In genomic region chr11:16110862-16111261, GRCh38 we compare ENCODE assay signal across 19 cellular contexts.
"Had no signal": no experiment of that assay in that cellular context is flagged by ENCODE, and none has a peak within 500 bp of the region (broad histone marks: within the 10 kb centered on the region; RNA-seq: fewer than 3 reads in every experiment).

No MANE protein-coding gene starts in this region.

- H3K36me3 Mint-ChIP-seq: activated naive CD8-positive, alpha-beta T cell; naive thymus-derived CD8-positive, alpha-beta T cell; stimulated activated naive B cell treated with anti-CD40 and anti-IgM and Interleukin-4, amounts not matched to agents 10 μg/mL and 1 μg/mL and 100 μg/mL, for 72 hours had no signal

- H3K9me3 ChIP-seq: breast epithelium, prostate gland had no signal

- H3K27ac Mint-ChIP-seq: activated naive CD8-positive, alpha-beta T cell; naive thymus-derived CD8-positive, alpha-beta T cell; stimulated activated naive B cell treated with anti-CD40 and anti-IgM and Interleukin-4, amounts not matched to agents 10 μg/mL and 1 μg/mL and 100 μg/mL, for 72 hours had no signal

- ATAC-seq: left cardiac atrium; mucosa of descending colon; naive thymus-derived CD8-positive, alpha-beta T cell; sciatic nerve; stimulated activated naive B cell treated with anti-CD40 and anti-IgM and Interleukin-4, amounts not matched to agents 10 μg/mL and 1 μg/mL and 100 μg/mL, for 72 hours had no signal

- H3K9me3 Mint-ChIP-seq: stimulated activated naive B cell treated with anti-CD40 and anti-IgM and Interleukin-4, amounts not matched to agents 10 μg/mL and 1 μg/mL and 100 μg/mL, for 72 hours had no signal

- H3K27me3 ChIP-seq: breast epithelium, spleen, transverse colon had no signal

- H3K4me1 ChIP-seq: breast epithelium, prostate gland, spleen, transverse colon had no signal

- H3K4me3 Mint-ChIP-seq: activated naive CD8-positive, alpha-beta T cell; naive thymus-derived CD8-positive, alpha-beta T cell; stimulated activated naive B cell treated with anti-CD40 and anti-IgM and Interleukin-4, amounts not matched to agents 10 μg/mL and 1 μg/mL and 100 μg/mL, for 72 hours had no signal

- H3K4me1 Mint-ChIP-seq: naive thymus-derived CD8-positive, alpha-beta T cell; stimulated activated naive B cell treated with anti-CD40 and anti-IgM and Interleukin-4, amounts not matched to agents 10 μg/mL and 1 μg/mL and 100 μg/mL, for 72 hours had no signal

- H3K4me3 ChIP-seq: breast epithelium, mucosa of descending colon, prostate gland, spleen, transverse colon had no signal

- DNase-seq: activated CD4-positive, alpha-beta T cell treated with anti-CD3 and anti-CD28 coated beads, Interleukin-2, amount 50 U/mL, for 4 hours; activated CD4-positive, CD25-positive, alpha-beta regulatory T cell treated with anti-CD3 and anti-CD28 coated beads, Interleukin-2, amount 50 U/mL, for 72 hours; activated effector memory CD4-positive, alpha-beta T cell treated with Interleukin-2 at 50 U/mL for 16 hours; activated T-cell treated with anti-CD3 and anti-CD28 coated beads, Interleukin-2, amount 50 U/mL, for 1 hour; foreskin melanocyte; left cardiac atrium; mucosa of descending colon; naive thymus-derived CD8-positive, alpha-beta T cell; occipital lobe; spleen; stimulated activated CD4-positive, alpha-beta T cell treated with anti-CD3 and anti-CD28 coated beads, Interleukin-1b, Interleukin-23, amount 100 ng/mL, for 48 hours; stimulated activated naive B cell treated with anti-CD40 and anti-IgM and Interleukin-4, amounts not matched to agents 10 μg/mL and 1 μg/mL and 100 μg/mL, for 72 hours; substantia nigra; T-helper 2 cell; transverse colon had no signal

- H3K27me3 Mint-ChIP-seq: activated naive CD8-positive, alpha-beta T cell; naive thymus-derived CD8-positive, alpha-beta T cell; stimulated activated naive B cell treated with anti-CD40 and anti-IgM and Interleukin-4, amounts not matched to agents 10 μg/mL and 1 μg/mL and 100 μg/mL, for 72 hours had no signal

- H3K27ac ChIP-seq: breast epithelium, prostate gland, spleen, transverse colon had no signal

- H3K36me3 ChIP-seq: breast epithelium, prostate gland, spleen, transverse colon had no signal
